In the genomic region with DNA sequence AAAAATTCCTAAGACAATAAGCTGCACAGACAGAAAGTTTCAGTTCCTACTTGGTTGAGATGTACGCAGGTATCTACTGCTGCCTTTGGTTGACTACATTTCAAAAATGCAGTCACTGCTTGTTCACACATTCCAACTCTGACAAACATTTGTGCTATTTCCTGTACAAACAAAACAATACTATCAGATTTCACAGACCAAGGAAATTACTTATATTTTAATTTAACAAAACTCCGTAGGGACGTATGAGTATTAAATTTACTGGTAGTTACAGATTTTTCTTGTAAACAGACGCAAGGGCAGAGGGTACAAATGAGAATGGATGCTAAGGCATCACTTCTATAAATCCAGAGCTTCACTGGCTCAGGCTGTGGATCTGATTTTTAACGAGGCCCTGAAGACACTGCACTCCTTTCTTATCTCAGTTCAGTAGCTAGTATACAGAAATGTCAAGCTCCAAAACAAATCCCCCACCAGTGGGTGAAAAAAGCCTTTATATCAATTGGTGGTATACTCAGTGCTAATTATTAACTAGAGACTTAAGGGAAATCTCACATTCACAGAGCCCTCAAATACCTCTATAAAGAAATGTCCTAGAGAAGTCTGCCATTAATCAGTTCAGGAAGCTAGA, we compare ENCODE assay signal across 9 cellular contexts. TPM values are rescaled to one million over a fixed set of nuclear protein-coding genes. Genes with fewer than 3 reads are reported as not detected.
A peak's percentile ranks its signal among the peaks of the same experiment; 100 is the strongest.
DNase-seq lines count a peak whose midpoint lies in the region; ATAC-seq and TF ChIP-seq lines count a peak whose summit lies in the region.
"Had no signal": no experiment of that assay in that cellular context is flagged by ENCODE, and none has a peak within 500 bp of the region (broad histone marks: within the 10 kb centered on the region; RNA-seq: fewer than 3 reads in every experiment).

No MANE protein-coding gene starts in this region.

- no peak overlapping the region for H3K27ac Mint-ChIP-seq in activated CD4-positive, alpha-beta T cell treated with anti-CD3 and anti-CD28 coated beads, Interleukin-2, amount 10 ng/mL, durations not matched to agents 24 days and 14 days
- H3K27ac Mint-ChIP-seq in endodermal cell = peak overlapping the region; percentile 11
- H3K27ac Mint-ChIP-seq: activated naive CD4-positive, alpha-beta T cell treated with anti-CD3 and anti-CD28 coated beads, Interleukin-2, amount 50 U/mL, for 24 hours had no signal

- H3K4me3 ChIP-seq in endodermal cell (ENCODE audit: low read length) (no peak overlapping the region), thymus (ENCODE audit: low read length) (no peak overlapping the region), testis (no peak overlapping the region)

- TF ChIP-seq CTCF in endodermal cell (conservative IDR thresholded peaks at IDR 0.05) = no peak
- no peak for TF ChIP-seq CTCF in testis (IDR thresholded peaks at IDR 0.05)

- no peaks in the 10 kb centered on the region for H3K27me3 Mint-ChIP-seq in activated CD4-positive, alpha-beta T cell treated with anti-CD3 and anti-CD28 coated beads, Interleukin-2, amount 10 ng/mL, durations not matched to agents 24 days and 14 days
- no peaks in the 10 kb centered on the region for H3K27me3 Mint-ChIP-seq in endodermal cell (ENCODE audit: insufficient read depth)
- H3K27me3 Mint-ChIP-seq: activated naive CD4-positive, alpha-beta T cell treated with anti-CD3 and anti-CD28 coated beads, Interleukin-2, amount 50 U/mL, for 24 hours had no signal

- peak; percentile 89 for ATAC-seq in HG03571 (IDR thresholded peaks at IDR 0.05; ENCODE audit: unreplicated experiment)
- ATAC-seq in GM19023 (IDR thresholded peaks at IDR 0.05; ENCODE audit: unreplicated experiment) = no peak
- no peak for ATAC-seq in HG03520 (IDR thresholded peaks at IDR 0.05; ENCODE audit: unreplicated experiment)

- H3K36me3 ChIP-seq in endodermal cell (ENCODE audit: control insufficient read depth, insufficient read depth, low read length) = peaks cover 52% of the 10 kb centered on the region
- H3K36me3 ChIP-seq in thymus (ENCODE audit: control insufficient read depth, insufficient read depth) = peaks cover 5% of the 10 kb centered on the region
- H3K36me3 ChIP-seq in testis (ENCODE audit: low read depth, missing control alignments) = no peaks in the 10 kb centered on the region

- no peaks in the 10 kb centered on the region for H3K4me1 ChIP-seq in endodermal cell (ENCODE audit: control insufficient read depth, insufficient read depth, low read length)
- no peaks in the 10 kb centered on the region for H3K4me1 ChIP-seq in thymus (ENCODE audit: control insufficient read depth, insufficient read depth, low read length)
- H3K4me1 ChIP-seq in testis = no peaks in the 10 kb centered on the region

- intact Hi-C loops in activated CD4-positive, alpha-beta T cell treated with anti-CD3 and anti-CD28 coated beads, Interleukin-2, amount 10 ng/mL, durations not matched to agents 24 days and 14 days (cut with micrococcal nuclease) = no loop called here
- intact Hi-C loops in testis (cut with DNase I; ENCODE audit: low total_unique reads) = no loop called here

- H3K4me1 Mint-ChIP-seq in activated CD4-positive, alpha-beta T cell treated with anti-CD3 and anti-CD28 coated beads, Interleukin-2, amount 10 ng/mL, durations not matched to agents 24 days and 14 days = no peaks in the 10 kb centered on the region
- H3K4me1 Mint-ChIP-seq in endodermal cell = no peaks in the 10 kb centered on the region
- H3K4me1 Mint-ChIP-seq: activated naive CD4-positive, alpha-beta T cell treated with anti-CD3 and anti-CD28 coated beads, Interleukin-2, amount 50 U/mL, for 24 hours had no signal

- no peak for TF ChIP-seq POLR2A in testis (IDR thresholded peaks at IDR 0.05)

- WGBS in endodermal cell (ENCODE audit: insufficient coverage in 1 of 2, insufficient read length in 1 of 2), 2 experiments = 80 to 93% methylated on average over 2 to 5 of the region's 5 CpGs
- 93% methylated on average over 5 of the region's 5 CpGs for WGBS in thymus
- WGBS in testis, 2 donors = 60 to 72% methylated on average over 5 of the region's 5 CpGs

- H3K27ac ChIP-seq in endodermal cell (ENCODE audit: low read depth, low read length) (no peak overlapping the region), thymus (ENCODE audit: low read depth) (peak overlapping the region; percentile 52), testis (no peak overlapping the region)

- peaks cover 18% of the 10 kb centered on the region for H3K36me3 Mint-ChIP-seq in activated CD4-positive, alpha-beta T cell treated with anti-CD3 and anti-CD28 coated beads, Interleukin-2, amount 10 ng/mL, durations not matched to agents 24 days and 14 days (ENCODE audit: low read depth)
- peaks cover 50% of the 10 kb centered on the region for H3K36me3 Mint-ChIP-seq in endodermal cell (ENCODE audit: low read depth)

- peak; percentile 31 for DNase-seq in activated CD4-positive, alpha-beta T cell treated with anti-CD3 and anti-CD28 coated beads, Interleukin-2, amount 10 ng/mL, durations not matched to agents 24 days and 14 days
- DNase-seq in activated CD4-positive, alpha-beta T cell treated with anti-CD3 and anti-CD28 coated beads for 48 hours = no peak
- DNase-seq in endodermal cell (no peak), testis (no peak)

- peaks cover 21% of the 10 kb centered on the region for H3K9me3 ChIP-seq in endodermal cell (ENCODE audit: control insufficient read depth, low read length)
- no peaks in the 10 kb centered on the region for H3K9me3 ChIP-seq in thymus (ENCODE audit: control insufficient read depth)
- no peaks in the 10 kb centered on the region for H3K9me3 ChIP-seq in testis

- H3K9me3 Mint-ChIP-seq in activated CD4-positive, alpha-beta T cell treated with anti-CD3 and anti-CD28 coated beads, Interleukin-2, amount 10 ng/mL, durations not matched to agents 24 days and 14 days = peaks cover 3% of the 10 kb centered on the region
- H3K9me3 Mint-ChIP-seq in endodermal cell = peaks cover 15% of the 10 kb centered on the region
- H3K9me3 Mint-ChIP-seq: activated naive CD4-positive, alpha-beta T cell treated with anti-CD3 and anti-CD28 coated beads, Interleukin-2, amount 50 U/mL, for 24 hours had no signal

- no peak overlapping the region for H3K4me3 Mint-ChIP-seq in activated CD4-positive, alpha-beta T cell treated with anti-CD3 and anti-CD28 coated beads, Interleukin-2, amount 10 ng/mL, durations not matched to agents 24 days and 14 days
- H3K4me3 Mint-ChIP-seq in endodermal cell = no peak overlapping the region
- H3K4me3 Mint-ChIP-seq: activated naive CD4-positive, alpha-beta T cell treated with anti-CD3 and anti-CD28 coated beads, Interleukin-2, amount 50 U/mL, for 24 hours had no signal

- H3K9ac ChIP-seq in endodermal cell (ENCODE audit: extremely low read depth, low read length, poor library complexity, severe bottlenecking) = no peak overlapping the region

- H3K27me3 ChIP-seq in endodermal cell (ENCODE audit: control insufficient read depth, insufficient read depth, low read length, poor library complexity, severe bottlenecking) = no peaks in the 10 kb centered on the region
- no peaks in the 10 kb centered on the region for H3K27me3 ChIP-seq in thymus (ENCODE audit: control insufficient read depth, insufficient read depth)
- no peaks in the 10 kb centered on the region for H3K27me3 ChIP-seq in testis

RNA-seq across cellular contexts. Expression of a gene that starts 31.7 kb away (rescaled TPM):
- 10.5 and 11.0 TPM in 2 replicates for total RNA-seq in activated CD4-positive, alpha-beta T cell treated with anti-CD3 and anti-CD28 coated beads, Interleukin-2, amount 10 ng/mL, durations not matched to agents 24 days and 14 days
- total RNA-seq in endodermal cell (10 to 100 TPM; 10.2 to 13.0 TPM), testis (10 to 100 TPM; 24.4 to 25.6 TPM)
- 19.4 TPM for polyA plus RNA-seq in endodermal cell (2013, experiment 1 of 2)
- 19.7 TPM for polyA plus RNA-seq in endodermal cell (2013, experiment 2 of 2)
- polyA plus RNA-seq in thymus (93.2 TPM), testis (ENCODE audit: insufficient read depth, low read depth, low replicate concordance) (29.9 TPM)

RNA-seq across cellular contexts. Expression of a gene that starts 56.4 kb away (rescaled TPM):
- 8.1 and 9.0 TPM in 2 replicates for total RNA-seq in activated CD4-positive, alpha-beta T cell treated with anti-CD3 and anti-CD28 coated beads, Interleukin-2, amount 10 ng/mL, durations not matched to agents 24 days and 14 days
- 10 to 100 TPM; 11.3 to 13.5 TPM for total RNA-seq in endodermal cell
- polyA plus RNA-seq in endodermal cell (2013, experiment 1 of 2) = 15.6 TPM
- polyA plus RNA-seq in endodermal cell (2013, experiment 2 of 2) = 13.0 TPM
- polyA plus RNA-seq in thymus = 6.9 TPM
- 10 to 100 TPM; 18.5 to 24.9 TPM for total RNA-seq in testis
- 23.6 TPM for polyA plus RNA-seq in testis (ENCODE audit: insufficient read depth, low read depth, low replicate concordance)
